Comparison of ENCODE assay signal across 8 cellular contexts in genomic region chr3:129161860-129162271, GRCh38. TPM values are rescaled to one million over a fixed set of nuclear protein-coding genes. Genes with fewer than 3 reads are reported as not detected.
DNase-seq lines count a peak whose midpoint lies in the region; ATAC-seq, FAIRE-seq and TF ChIP-seq lines count a peak whose summit lies in the region.

No MANE protein-coding gene starts in this region.

- CTCF ChIA-PET in SK-N-SH (lab: Yijun Ruan, JAX), result interaction anchor here (0.5 to 4.0 kb wide), 15 partner anchors 9 to 191 kb away, joined by 3 to 28 read pairs (median 4); a partner anchor contains a TSS

- no peak overlapping the region for H3K23ac ChIP-seq in H9 (ENCODE audit: insufficient read length, low read depth, low read length)

- no peaks in the 10 kb centered on the region for H3K9me2 ChIP-seq in SK-N-SH

- no peak for TF ChIP-seq EP300 in SK-N-SH (IDR thresholded peaks at IDR 0.05; ENCODE audit: borderline replicate concordance in 1 of 2, low read depth in 1 of 2, low read length in 1 of 2)

- whole genome bisulfite sequencing in H9 (ENCODE audit: extremely low coverage, insufficient read length, low lambda C conversion rate), result no CpG with 5 or more reads among the region's 12 CpGs
- WGBS in SK-N-SH (ENCODE audit: low lambda C conversion rate), result 2% methylated on average over 11 of the region's 12 CpGs
- WGBS in testis, 2 donors, result 0 to 3% methylated on average over 12 of the region's 12 CpGs

- ATAC-seq in lower lobe of right lung, result peak; percentile 7 to 12
- ATAC-seq in activated CD4-positive, CD25-positive, alpha-beta regulatory T cell treated with anti-CD3 and anti-CD28 coated beads, Interleukin-2, amount 50 U/mL, for 24 hours, result no peak

- no peaks in the 10 kb centered on the region for H3K9me3 Mint-ChIP-seq in H9

- H2AFZ ChIP-seq in H9 (ENCODE audit: low read length) (no peak overlapping the region), SK-N-SH (ENCODE audit: low read depth) (peak overlapping the region; percentile 92; the same call in 1 of the 2 replicates)

- H3K4me1 ChIP-seq in H9 (ENCODE audit: insufficient read depth, low read length) (no peaks in the 10 kb centered on the region; the same call in 1 of the 2 replicates), SK-N-SH (ENCODE audit: control insufficient read depth in 1 of 2, insufficient read depth in 2 of 2, low read depth in 1 of 2, low read length in 1 of 2) (peaks cover 0 to 15% of the 10 kb centered on the region in 2 experiments; a peak in 2 of 4 replicates), colonic mucosa (peaks cover 10% of the 10 kb centered on the region), lower lobe of right lung (peaks cover 26% of the 10 kb centered on the region), testis (peaks cover 19% of the 10 kb centered on the region)

- H3F3A ChIP-seq in SK-N-SH (replicated peaks; ENCODE audit: insufficient read depth), result peaks cover 50% of the 10 kb centered on the region

- H3K27me3 Mint-ChIP-seq in H9 (ENCODE audit: low read depth), result peaks cover 4% of the 10 kb centered on the region; the same call in 1 of the 2 replicates

- no peak overlapping the region for H3T11ph ChIP-seq in H9 (ENCODE audit: low read length)

- peak overlapping the region; percentile 88 to 94 for H3K4me3 Mint-ChIP-seq in H9

- no peak for TF ChIP-seq RAD21 in SK-N-SH (IDR thresholded peaks at IDR 0.05; ENCODE audit: low read length)

- H3K36me3 Mint-ChIP-seq in H9 (ENCODE audit: insufficient read depth in 1 of 3, low read depth in 3 of 3), result peaks cover 6 to 26% (median 21%) of the 10 kb centered on the region in 3 experiments; a peak in 6 of 7 replicates

- H2BK120ac ChIP-seq in H9 (ENCODE audit: low read depth, low read length, poor library complexity, severe bottlenecking), result no peak overlapping the region

- no peak overlapping the region for H3K18ac ChIP-seq in H9 (ENCODE audit: insufficient read length, low read depth, low read length)

- no peak overlapping the region for H4K5ac ChIP-seq in H9 (ENCODE audit: insufficient read length, low read depth, low read length)

- peaks cover 3% of the 10 kb centered on the region for H3K23me2 ChIP-seq in H9 (ENCODE audit: insufficient read length, low read depth, low read length, poor library complexity, severe bottlenecking)

- intact Hi-C loops in colonic mucosa (cut with DNase I), result no loop called here
- intact Hi-C loops in lower lobe of right lung (cut with DNase I), result no loop called here
- intact Hi-C loops in testis (cut with DNase I; ENCODE audit: low total_unique reads), result no loop called here

- no peak overlapping the region for H2BK15ac ChIP-seq in H9 (ENCODE audit: low read depth, low read length)

- DNase-seq in COLO668 (lab: John Stamatoyannopoulos, UW; ENCODE audit: unreplicated experiment) (peak; percentile 17), H9 (peak; percentile 38), SK-N-SH (peak; percentile 38), colonic mucosa (peak; percentile 36), lower lobe of right lung (no peak), testis (no peak), D721Med (ENCODE audit: insufficient read length, low spot score) (no peak)

- peak; percentile 31; the same call in 2 of the 3 replicates for TF ChIP-seq CTCF in H9 (conservative IDR thresholded peaks at IDR 0.05)
- no peak; the same call in 1 of the 2 replicates for TF ChIP-seq CTCF in SK-N-SH (IDR thresholded peaks at IDR 0.05)
- TF ChIP-seq CTCF in colonic mucosa (IDR thresholded peaks at IDR 0.05), result no peak
- no peak for TF ChIP-seq CTCF in lower lobe of right lung (IDR thresholded peaks at IDR 0.05)
- no peak for TF ChIP-seq CTCF in testis (IDR thresholded peaks at IDR 0.05)
- TF ChIP-seq CTCF in D721Med (IDR thresholded peaks at IDR 0.05; ENCODE audit: insufficient read depth, missing control alignments), result no peak

- POLR2A ChIA-PET in SK-N-SH (lab: Yijun Ruan, JAX), result interaction anchor here (0.9 to 1.1 kb wide), 2 partner anchors 22 to 87 kb away, joined by 4 to 5 read pairs; partner anchors contain the start of genes CNBP and COPG1

- H3K36me3 ChIP-seq in SK-N-SH (replicated peaks in 1 of 2; ENCODE audit: control insufficient read depth in 1 of 2, insufficient read depth in 2 of 2, low read length in 1 of 2), result peaks cover 13 to 24% of the 10 kb centered on the region in 2 experiments
- peaks cover 9% of the 10 kb centered on the region for H3K36me3 ChIP-seq in colonic mucosa
- H3K36me3 ChIP-seq in lower lobe of right lung, result peaks cover 37% of the 10 kb centered on the region
- H3K36me3 ChIP-seq in testis (ENCODE audit: low read depth, missing control alignments), result no peaks in the 10 kb centered on the region

- H3K79me1 ChIP-seq in H9 (ENCODE audit: insufficient read depth, low read depth, low read length, poor library complexity, severe bottlenecking), result no peaks in the 10 kb centered on the region

- peak overlapping the region; percentile 95 for H3K27ac ChIP-seq in H9 (ENCODE audit: insufficient read length, low read depth, low read length)
- H3K27ac ChIP-seq in SK-N-SH (ENCODE audit: low read depth in 2 of 2, low read length in 1 of 2), result peak overlapping the region; percentile 99 to 100
- H3K27ac ChIP-seq in colonic mucosa, result peak overlapping the region; percentile 84
- H3K27ac ChIP-seq in lower lobe of right lung, result peak overlapping the region; percentile 95
- peak overlapping the region; percentile 91 to 97 for H3K27ac ChIP-seq in testis

- peaks cover 18 to 21% of the 10 kb centered on the region in 2 experiments for H3K4me1 Mint-ChIP-seq in H9

- H3K9me3 ChIP-seq in H9 (ENCODE audit: control insufficient read depth, low read depth, low read length) (no peaks in the 10 kb centered on the region), SK-N-SH (no peaks in the 10 kb centered on the region), colonic mucosa (no peaks in the 10 kb centered on the region), lower lobe of right lung (no peaks in the 10 kb centered on the region), testis (no peaks in the 10 kb centered on the region)

- peak overlapping the region; percentile 86 for H3K9ac ChIP-seq in H9 (ENCODE audit: extremely low read depth, insufficient read length, low read length)
- peak overlapping the region; percentile 98 for H3K9ac ChIP-seq in SK-N-SH
- peak overlapping the region; percentile 61 to 92 for H3K9ac ChIP-seq in colonic mucosa (ENCODE audit: low read depth in 2 of 2, low read length in 2 of 2)

- H3K4me3 ChIP-seq in SK-N-SH (ENCODE audit: low read depth in 2 of 2, low read length in 1 of 2) (peak overlapping the region; percentile 74 to 86), colonic mucosa (peak overlapping the region; percentile 96), lower lobe of right lung (peak overlapping the region; percentile 86), testis (peak overlapping the region; percentile 81 to 92)

- H3K56ac ChIP-seq in H9 (ENCODE audit: insufficient read length, low read depth, low read length), result no peak overlapping the region

- H3K79me2 ChIP-seq in H9 (ENCODE audit: insufficient read depth, low read length) (no peaks in the 10 kb centered on the region; the same call in 1 of the 2 replicates), SK-N-SH (ENCODE audit: insufficient read depth) (peaks cover 38% of the 10 kb centered on the region)

- no peak overlapping the region for H4K8ac ChIP-seq in H9 (replicated peaks; ENCODE audit: insufficient read length, low read depth, low read length)

- TF ChIP-seq POLR2A in testis (IDR thresholded peaks at IDR 0.05), result no peak

- H3K14ac ChIP-seq in H9 (ENCODE audit: insufficient read depth, low read length), result no peak overlapping the region

- no peak overlapping the region for H4K91ac ChIP-seq in H9 (ENCODE audit: insufficient read length, low read depth, low read length)

- no peak overlapping the region for H3K4ac ChIP-seq in H9 (ENCODE audit: low read depth, low read length)

- H3K4me2 ChIP-seq in H9 (ENCODE audit: insufficient read depth, insufficient read length, low read length) (peak overlapping the region; percentile 72), SK-N-SH (peak overlapping the region; percentile 85)

- no peaks in the 10 kb centered on the region for H3K27me3 ChIP-seq in H9 (ENCODE audit: insufficient read depth, low read length)
- no peaks in the 10 kb centered on the region for H3K27me3 ChIP-seq in SK-N-SH (ENCODE audit: insufficient read depth)
- no peaks in the 10 kb centered on the region for H3K27me3 ChIP-seq in colonic mucosa
- H3K27me3 ChIP-seq in lower lobe of right lung (ENCODE audit: low read depth), result no peaks in the 10 kb centered on the region
- H3K27me3 ChIP-seq in testis, result no peaks in the 10 kb centered on the region

- H2BK20ac ChIP-seq in H9 (ENCODE audit: low read depth, low read length, poor library complexity, severe bottlenecking), result no peak overlapping the region

- H4K20me1 ChIP-seq in H9 (ENCODE audit: control insufficient read depth, insufficient read depth, insufficient read length) (no peaks in the 10 kb centered on the region), SK-N-SH (ENCODE audit: insufficient read depth) (no peaks in the 10 kb centered on the region)

- no peak overlapping the region for H2BK5ac ChIP-seq in H9 (ENCODE audit: insufficient read length, low read length)

- no peak overlapping the region for H2AK5ac ChIP-seq in H9 (ENCODE audit: insufficient read length, low read length)

- no peak overlapping the region for H2BK12ac ChIP-seq in H9 (ENCODE audit: insufficient read length, low read depth, low read length)

- FAIRE-seq in D721Med (lab: Jason Lieb, UNC), result no peak

- H3K27ac Mint-ChIP-seq in H9, result peak overlapping the region; percentile 100

RNA-seq across cellular contexts. Expression of gene ISY1, which starts 1.0 kb away (rescaled TPM):
- total RNA-seq in H9 (2021), result 28.1 TPM in 2 replicates
- polyA plus RNA-seq in SK-N-SH (2012; rRNA removed), result 20.9 and 22.3 TPM in 2 replicates
- polyA plus RNA-seq in SK-N-SH (2012; cell fraction: cytosol; rRNA removed), result 30.1 and 39.2 TPM in 2 replicates
- 9.0 and 11.8 TPM in 2 replicates for polyA plus RNA-seq in SK-N-SH (2012; cell fraction: nucleus; rRNA removed)
- total RNA-seq in colonic mucosa, result 10 to 100 TPM; 32.8 to 36.9 TPM
- total RNA-seq in lower lobe of right lung, result 31.0 TPM
- 10 to 100 TPM; 19.4 to 21.0 TPM for total RNA-seq in testis
- polyA plus RNA-seq in testis (ENCODE audit: insufficient read depth, low read depth, low replicate concordance), result 20.7 TPM

RNA-seq across cellular contexts. Expression of gene CNBP, which starts 21.8 kb away (rescaled TPM):
- total RNA-seq in H9 (2021) (433 and 443 TPM in 2 replicates), colonic mucosa (100 to 1,000 TPM; 204 to 279 TPM), lower lobe of right lung (298 TPM), testis (100 to 1,000 TPM; 248 to 291 TPM)
- polyA plus RNA-seq in SK-N-SH (2012; rRNA removed) (240 and 279 TPM in 2 replicates), testis (ENCODE audit: insufficient read depth, low read depth, low replicate concordance) (295 TPM)
- polyA plus RNA-seq in SK-N-SH (2012; cell fraction: cytosol; rRNA removed), result 305 and 321 TPM in 2 replicates
- 94.3 and 162 TPM in 2 replicates for polyA plus RNA-seq in SK-N-SH (2012; cell fraction: nucleus; rRNA removed)

RNA-seq across cellular contexts. Expression of gene RAB43, which starts 40.3 kb away (rescaled TPM):
- total RNA-seq in H9 (2021), result 13.6 and 14.8 TPM in 2 replicates
- polyA plus RNA-seq in SK-N-SH (2012; rRNA removed), result 8.9 and 9.5 TPM in 2 replicates
- polyA plus RNA-seq in SK-N-SH (2012; cell fraction: cytosol; rRNA removed), result 4.6 and 7.5 TPM in 2 replicates
- polyA plus RNA-seq in SK-N-SH (2012; cell fraction: nucleus; rRNA removed), result 16.6 and 20.6 TPM in 2 replicates
- 10 to 100 TPM; 33.3 to 42.6 TPM for total RNA-seq in colonic mucosa
- 29.9 TPM for total RNA-seq in lower lobe of right lung
- 10 to 100 TPM; 27.2 to 28.2 TPM for total RNA-seq in testis
- 12.4 TPM for polyA plus RNA-seq in testis (ENCODE audit: insufficient read depth, low read depth, low replicate concordance)

Comparison
In these comparisons a context has a peak if more than half of its experiments do, and no peak if none do; other contexts are left out.
1. DNase-seq: peak in COLO668 (single experiment), H9 (single experiment), SK-N-SH (single experiment) and colonic mucosa (single experiment); none in lower lobe of right lung (single experiment), testis (single experiment) and D721Med (single experiment).
2. ATAC-seq: peak in lower lobe of right lung (2 of 2); none in activated CD4-positive, CD25-positive, alpha-beta regulatory T cell treated with anti-CD3 and anti-CD28 coated beads, Interleukin-2, amount 50 U/mL, for 24 hours (0 of 2).
3. Peak in every context shown above with its lines, with median percentiles within 50 percentile points of each other: H3K27ac ChIP-seq, H3K9ac ChIP-seq and H3K4me3 ChIP-seq.